ENCODE assay signal across 1 cellular context in genomic region chr2:240111253-240111652, GRCh38.
TF ChIP-seq lines count a peak whose summit lies in the region.

No MANE protein-coding gene starts in this region.

TF ChIP-seq in WTC11, 78 proteins besides CTCF, POLR2A, EP300 and RAD21 (continued from another document):
- no peak for TF ChIP-seq USF2 (CRISPR knock-in tag; IDR thresholded peaks at IDR 0.05)
- no peak for TF ChIP-seq ZNF532 (CRISPR knock-in tag; IDR thresholded peaks at IDR 0.05; ENCODE audit: borderline replicate concordance)
- TF ChIP-seq JAZF1 (CRISPR knock-in tag; IDR thresholded peaks at IDR 0.05), result no peak
- no peak for TF ChIP-seq ZNF281 (CRISPR knock-in tag; IDR thresholded peaks at IDR 0.05)
